In the genomic region with DNA sequence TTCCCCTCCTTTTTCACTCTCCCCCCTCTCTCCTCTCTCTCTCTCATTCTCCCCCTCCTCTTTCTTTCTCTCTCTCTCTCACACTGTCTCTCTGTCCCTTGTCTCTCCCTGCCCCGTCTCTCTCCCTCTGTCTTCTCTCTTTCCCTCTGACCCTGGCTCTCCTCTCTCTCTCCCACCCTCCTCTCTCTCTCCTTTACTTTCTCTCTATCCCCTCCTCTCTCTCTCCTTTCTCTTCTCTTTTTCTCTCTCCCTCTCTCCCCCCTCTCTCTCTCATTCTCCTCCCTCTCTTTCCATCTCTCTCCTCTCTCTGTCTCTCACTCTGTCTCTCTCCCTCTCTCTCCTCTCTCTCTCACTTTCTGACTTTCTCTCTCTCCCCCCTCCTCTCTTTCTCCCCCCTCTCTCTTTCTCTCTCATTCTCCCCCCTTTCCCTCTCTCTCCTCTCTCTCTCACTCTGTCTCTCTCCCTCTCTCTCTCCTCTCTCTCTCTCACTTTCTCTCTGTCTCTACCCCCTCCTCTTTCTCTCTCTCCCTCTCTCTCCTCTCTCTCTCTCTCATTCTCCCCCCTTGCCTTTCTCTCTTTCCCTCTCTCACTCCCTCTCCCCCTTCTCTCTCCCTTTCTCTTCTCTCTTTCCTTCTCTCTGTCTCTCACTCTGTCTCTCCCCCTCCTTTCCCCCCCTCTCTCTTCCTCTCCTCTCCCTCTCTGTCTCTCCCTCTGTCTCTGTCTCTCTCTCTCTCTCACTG, we compare ENCODE assay signal across 1 cellular context.
A peak's percentile ranks its signal among the peaks of the same experiment; 100 is the strongest.
TF ChIP-seq lines count a peak whose summit lies in the region.

No MANE protein-coding gene starts in this region.

TF ChIP-seq in GM12878, 131 proteins besides CTCF, POLR2A, EP300 and RAD21:
- no peak for TF ChIP-seq FOXM1 (IDR thresholded peaks at IDR 0.05; ENCODE audit: low read depth, low read length)
- TF ChIP-seq, protein P1, sequence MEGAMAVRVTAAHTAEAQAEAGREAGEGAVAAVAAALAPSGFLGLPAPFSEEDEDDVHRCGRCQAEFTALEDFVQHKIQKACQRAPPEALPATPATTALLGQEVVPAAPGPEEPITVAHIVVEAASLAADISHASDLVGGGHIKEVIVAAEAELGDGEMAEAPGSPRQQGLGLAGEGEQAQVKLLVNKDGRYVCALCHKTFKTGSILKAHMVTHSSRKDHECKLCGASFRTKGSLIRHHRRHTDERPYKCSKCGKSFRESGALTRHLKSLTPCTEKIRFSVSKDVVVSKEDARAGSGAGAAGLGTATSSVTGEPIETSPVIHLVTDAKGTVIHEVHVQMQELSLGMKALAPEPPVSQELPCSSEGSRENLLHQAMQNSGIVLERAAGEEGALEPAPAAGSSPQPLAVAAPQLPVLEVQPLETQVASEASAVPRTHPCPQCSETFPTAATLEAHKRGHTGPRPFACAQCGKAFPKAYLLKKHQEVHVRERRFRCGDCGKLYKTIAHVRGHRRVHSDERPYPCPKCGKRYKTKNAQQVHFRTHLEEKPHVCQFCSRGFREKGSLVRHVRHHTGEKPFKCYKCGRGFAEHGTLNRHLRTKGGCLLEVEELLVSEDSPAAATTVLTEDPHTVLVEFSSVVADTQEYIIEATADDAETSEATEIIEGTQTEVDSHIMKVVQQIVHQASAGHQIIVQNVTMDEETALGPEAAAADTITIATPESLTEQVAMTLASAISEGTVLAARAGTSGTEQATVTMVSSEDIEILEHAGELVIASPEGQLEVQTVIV (IDR thresholded peaks at IDR 0.05; ENCODE audit: borderline replicate concordance, partially characterized antibody), result peak; percentile 5
